10 cellular contexts compared by ENCODE assay signal in genomic region chr13:46171223-46171622, GRCh38. TPM values are rescaled to one million over a fixed set of nuclear protein-coding genes. Genes with fewer than 3 reads are reported as not detected.
DNase-seq lines count a peak whose midpoint lies in the region; ATAC-seq and TF ChIP-seq lines count a peak whose summit lies in the region.
"Had no signal": no experiment of that assay in that cellular context is flagged by ENCODE, and none has a peak within 500 bp of the region (broad histone marks: within the 10 kb centered on the region; RNA-seq: fewer than 3 reads in every experiment).

No MANE protein-coding gene starts in this region.

- CTCF ChIA-PET in CD4-positive, alpha-beta T cell (lab: Charles Lee) = interaction anchor here (0.5 to 5.9 kb wide), 4 partner anchors 8 to 150 kb away, joined by 3 to 70 read pairs (median 8); partner anchors contain the start of gene LCP1
- CTCF ChIA-PET in activated CD4-positive, alpha-beta memory T cell treated with anti-CD3 and anti-CD28 coated beads, Interleukin-2, amount 10 ng/mL, durations not matched to agents 7 days and 5 days (lab: Charles Lee) = interaction anchor here (0.9 to 5.7 kb wide), 8 partner anchors 8 to 150 kb away, joined by 3 to 53 read pairs (median 7); partner anchors contain the start of gene LCP1

- peak overlapping the region; percentile 83 for H3K4me3 Mint-ChIP-seq in CD4-positive, alpha-beta T cell
- H3K4me3 Mint-ChIP-seq in IgD-negative memory B cell = peak overlapping the region; percentile 67 to 92 (median 70)
- H3K4me3 Mint-ChIP-seq in activated CD4-positive, alpha-beta memory T cell treated with anti-CD3 and anti-CD28 coated beads, Interleukin-2, amount 10 ng/mL, durations not matched to agents 7 days and 5 days = peak overlapping the region; percentile 68
- peak overlapping the region; percentile 59 to 96 (median 78) for H3K4me3 Mint-ChIP-seq in naive thymus-derived CD8-positive, alpha-beta T cell

- no peak for DNase-seq in CD4-positive, alpha-beta T cell
- no peak for DNase-seq in activated CD4-positive, alpha-beta memory T cell treated with anti-CD3 and anti-CD28 coated beads, Interleukin-2, amount 10 ng/mL, durations not matched to agents 7 days and 5 days
- no peak for DNase-seq in naive thymus-derived CD8-positive, alpha-beta T cell
- DNase-seq in iPS-NIHi11 (ENCODE audit: low spot score) (no peak), SHP77 treated with DMSO at 0.1 percent for 48 hours (lab: John Stamatoyannopoulos, UW) (no peak), NCI-H2081 (lab: John Stamatoyannopoulos, UW) (no peak), DMS53 (lab: John Stamatoyannopoulos, UW) (no peak)
- DNase-seq: SJCRH30 had no signal

- H3K9me3 ChIP-seq in CD4-positive, alpha-beta T cell (ENCODE audit: control insufficient read depth, low read length) = no peaks in the 10 kb centered on the region
- H3K9me3 ChIP-seq: SJCRH30 had no signal

- ATAC-seq in CD4-positive, alpha-beta T cell (ENCODE audit: poor library complexity) = no peak
- ATAC-seq in naive thymus-derived CD8-positive, alpha-beta T cell = no peak

- no peak for TF ChIP-seq CTCF in CD4-positive, alpha-beta T cell (IDR thresholded peaks at IDR 0.05)

- no peaks in the 10 kb centered on the region for H3K27me3 ChIP-seq in CD4-positive, alpha-beta T cell (ENCODE audit: control insufficient read depth, insufficient read depth, low read length)
- H3K27me3 ChIP-seq: SJCRH30 had no signal

- H3K27ac ChIP-seq in CD4-positive, alpha-beta T cell (ENCODE audit: low read depth, low read length) = peak overlapping the region; percentile 68
- H3K27ac ChIP-seq: SJCRH30 had no signal

- POLR2A ChIA-PET in CD4-positive, alpha-beta T cell (lab: Charles Lee) = interaction anchor here (1.0 to 15.5 kb wide), 7 partner anchors 9 to 150 kb away, joined by 4 to 217 read pairs (median 7); partner anchors contain the start of genes LCP1 and LRRC63
- POLR2A ChIA-PET in activated CD4-positive, alpha-beta memory T cell treated with anti-CD3 and anti-CD28 coated beads, Interleukin-2, amount 10 ng/mL, durations not matched to agents 7 days and 5 days (lab: Charles Lee) = interaction anchor here (1.2 to 18.7 kb wide), 7 partner anchors 5 to 832 kb away, joined by 3 to 552 read pairs (median 18); partner anchors contain the start of genes LCP1 and LRRC63
- POLR2A ChIA-PET in naive thymus-derived CD8-positive, alpha-beta T cell (lab: Charles Lee) = interaction anchor here (1.0 to 11.0 kb wide), 6 partner anchors 8 to 150 kb away, joined by 3 to 142 read pairs (median 16); partner anchors contain the start of gene LCP1

- intact Hi-C loops in CD4-positive, alpha-beta T cell (cut with DNase I, micrococcal nuclease) = loop anchor here in 1 of 2 experiments (2.0 to 5.0 kb wide), 2 partner anchors 14 to 119 kb away; partner anchors contain the start of gene ZC3H13

- H3K36me3 Mint-ChIP-seq in CD4-positive, alpha-beta T cell (ENCODE audit: low read depth) = peaks cover 67% of the 10 kb centered on the region
- H3K36me3 Mint-ChIP-seq in IgD-negative memory B cell = peaks cover 5% of the 10 kb centered on the region
- H3K36me3 Mint-ChIP-seq in activated CD4-positive, alpha-beta memory T cell treated with anti-CD3 and anti-CD28 coated beads, Interleukin-2, amount 10 ng/mL, durations not matched to agents 7 days and 5 days (ENCODE audit: low read depth) = peaks cover 94% of the 10 kb centered on the region
- H3K36me3 Mint-ChIP-seq in naive thymus-derived CD8-positive, alpha-beta T cell = peaks cover 0 to 52% (median 0%) of the 10 kb centered on the region in 3 donors

- H3K4me1 Mint-ChIP-seq in CD4-positive, alpha-beta T cell (ENCODE audit: low read depth) = peaks cover 98% of the 10 kb centered on the region
- peaks cover 80 to 91% (median 86%) of the 10 kb centered on the region in 3 donors for H3K4me1 Mint-ChIP-seq in IgD-negative memory B cell
- H3K4me1 Mint-ChIP-seq in activated CD4-positive, alpha-beta memory T cell treated with anti-CD3 and anti-CD28 coated beads, Interleukin-2, amount 10 ng/mL, durations not matched to agents 7 days and 5 days = peaks cover 96% of the 10 kb centered on the region
- H3K4me1 Mint-ChIP-seq in naive thymus-derived CD8-positive, alpha-beta T cell = peaks cover 62 to 100% (median 96%) of the 10 kb centered on the region in 4 donors

- H3K9me3 Mint-ChIP-seq in CD4-positive, alpha-beta T cell = no peaks in the 10 kb centered on the region
- H3K9me3 Mint-ChIP-seq in IgD-negative memory B cell = no peaks in the 10 kb centered on the region
- no peaks in the 10 kb centered on the region for H3K9me3 Mint-ChIP-seq in activated CD4-positive, alpha-beta memory T cell treated with anti-CD3 and anti-CD28 coated beads, Interleukin-2, amount 10 ng/mL, durations not matched to agents 7 days and 5 days
- H3K9me3 Mint-ChIP-seq in naive thymus-derived CD8-positive, alpha-beta T cell = no peaks in the 10 kb centered on the region

- peak overlapping the region; percentile 98 for H3K27ac Mint-ChIP-seq in CD4-positive, alpha-beta T cell
- peak overlapping the region; percentile 57 to 91 (median 89) for H3K27ac Mint-ChIP-seq in IgD-negative memory B cell
- H3K27ac Mint-ChIP-seq in activated CD4-positive, alpha-beta memory T cell treated with anti-CD3 and anti-CD28 coated beads, Interleukin-2, amount 10 ng/mL, durations not matched to agents 7 days and 5 days = peak overlapping the region; percentile 96
- H3K27ac Mint-ChIP-seq in naive thymus-derived CD8-positive, alpha-beta T cell = peak overlapping the region; percentile 89 to 99 (median 96)

- H3K27me3 Mint-ChIP-seq in CD4-positive, alpha-beta T cell = no peaks in the 10 kb centered on the region
- H3K27me3 Mint-ChIP-seq in IgD-negative memory B cell = peaks cover 1% of the 10 kb centered on the region
- no peaks in the 10 kb centered on the region for H3K27me3 Mint-ChIP-seq in activated CD4-positive, alpha-beta memory T cell treated with anti-CD3 and anti-CD28 coated beads, Interleukin-2, amount 10 ng/mL, durations not matched to agents 7 days and 5 days
- no peaks in the 10 kb centered on the region for H3K27me3 Mint-ChIP-seq in naive thymus-derived CD8-positive, alpha-beta T cell

RNA-seq across cellular contexts. Expression of gene LCP1, which starts 10.8 kb away (rescaled TPM):
- total RNA-seq in CD4-positive, alpha-beta T cell = 100 to 1,000 TPM; 266 to 276 TPM
- polyA plus RNA-seq in IgD-negative memory B cell = 835 TPM
- 1,000 to 10,000 TPM; 1,272 to 1,280 TPM for total RNA-seq in activated CD4-positive, alpha-beta memory T cell treated with anti-CD3 and anti-CD28 coated beads, Interleukin-2, amount 10 ng/mL, durations not matched to agents 7 days and 5 days
- 100 to 1,000 TPM; 391 to 409 TPM for total RNA-seq in naive thymus-derived CD8-positive, alpha-beta T cell
- polyA plus RNA-seq in naive thymus-derived CD8-positive, alpha-beta T cell = 1,000 to 10,000 TPM in 1 of 3 donors, 100 to 1,000 TPM in 2; 834 to 1,034 (median 852) TPM
- total RNA-seq: SJCRH30 had no signal

RNA-seq across cellular contexts. Expression of gene LRRC63, which starts 40.5 kb away (rescaled TPM):
- total RNA-seq in CD4-positive, alpha-beta T cell = under 1 TPM in 1 of 2 experiments, not detected in 1; 0.17 TPM
- not detected for polyA plus RNA-seq in IgD-negative memory B cell
- 1 to 10 TPM in 1 of 2 experiments, under 1 TPM in 1; 0.83 to 1.1 TPM for total RNA-seq in activated CD4-positive, alpha-beta memory T cell treated with anti-CD3 and anti-CD28 coated beads, Interleukin-2, amount 10 ng/mL, durations not matched to agents 7 days and 5 days
- under 1 TPM; 0.52 to 0.62 TPM for total RNA-seq in naive thymus-derived CD8-positive, alpha-beta T cell
- under 1 TPM in 2 of 3 donors, not detected in 1; 0.22 to 0.23 TPM for polyA plus RNA-seq in naive thymus-derived CD8-positive, alpha-beta T cell
- total RNA-seq: bronchial epithelial cell had no signal
